8 cellular contexts compared by ENCODE assay signal in the genomic region with DNA sequence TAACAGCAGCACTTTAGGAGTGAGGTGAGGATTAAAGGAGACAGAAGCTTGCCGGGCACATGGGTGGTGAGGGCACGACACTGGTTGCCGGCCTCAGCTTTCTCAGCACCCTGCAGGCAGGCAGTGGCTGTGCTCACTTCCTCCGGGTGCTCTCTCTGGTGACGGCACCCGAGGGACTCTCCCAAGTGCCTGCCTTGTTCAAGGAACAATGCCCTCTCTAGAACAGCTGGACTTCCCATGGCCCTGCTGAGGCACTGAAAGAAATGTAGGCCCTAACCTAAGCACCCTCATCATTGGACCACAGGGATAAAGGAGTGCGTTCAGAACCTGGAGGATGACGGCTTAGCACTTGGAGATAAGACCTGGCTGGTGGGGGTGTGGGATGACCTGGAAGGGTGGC.
DNase-seq lines count a peak whose midpoint lies in the region; ATAC-seq and TF ChIP-seq lines count a peak whose summit lies in the region.

No MANE protein-coding gene starts in this region.

- no peak overlapping the region for H2AFZ ChIP-seq in OCI-LY3 (ENCODE audit: low read depth, low read length)

- 13 to 50% methylated on average over 6 to 8 of the region's 8 CpGs for WGBS in esophagus squamous epithelium, 2 donors
- WGBS in psoas muscle, 3 donors = 49 to 68% (median 55%) methylated on average over 8 of the region's 8 CpGs

- peak overlapping the region; percentile 53 for H3K4me3 ChIP-seq in OCI-LY3 (ENCODE audit: low read length)
- H3K4me3 ChIP-seq in esophagus squamous epithelium = no peak overlapping the region
- peak overlapping the region; percentile 16 for H3K4me3 ChIP-seq in psoas muscle

- H3K4me1 ChIP-seq in OCI-LY3 (ENCODE audit: low read length) = peaks cover 32% of the 10 kb centered on the region
- peaks cover 29 to 69% (median 45%) of the 10 kb centered on the region in 3 donors for H3K4me1 ChIP-seq in esophagus squamous epithelium
- peaks cover 58% of the 10 kb centered on the region for H3K4me1 ChIP-seq in psoas muscle

- intact Hi-C loops in esophagus squamous epithelium (cut with DNase I) = loop anchor here (10.0 kb wide), 1 partner anchor 78 kb away; a partner anchor contains a TSS
- intact Hi-C loops in psoas muscle (cut with DNase I) = loop anchor here in 1 of 2 donors (2.0 to 10.0 kb wide), 2 partner anchors 84 to 282 kb away; no protein-coding TSS in a partner anchor

- no peaks in the 10 kb centered on the region for H4K20me1 ChIP-seq in OCI-LY3 (ENCODE audit: insufficient read depth, low read length)

- ATAC-seq in psoas muscle (peak in 3 of 4 donors; percentile 7 to 22 (median 13)), HG02759 (IDR thresholded peaks at IDR 0.05; ENCODE audit: unreplicated experiment) (no peak), GM21515 (IDR thresholded peaks at IDR 0.05; ENCODE audit: unreplicated experiment) (no peak)

- no peak for TF ChIP-seq POLR2A in esophagus squamous epithelium (IDR thresholded peaks at IDR 0.05)

- H3K9me3 ChIP-seq in OCI-LY3 (ENCODE audit: insufficient read depth, low read length) (no peaks in the 10 kb centered on the region), esophagus squamous epithelium (no peaks in the 10 kb centered on the region), psoas muscle (no peaks in the 10 kb centered on the region)

- H3K79me2 ChIP-seq in OCI-LY3 (ENCODE audit: low read length) = no peaks in the 10 kb centered on the region

- TF ChIP-seq CTCF in OCI-LY3 (IDR thresholded peaks at IDR 0.05; ENCODE audit: low read depth, low read length) (no peak), esophagus squamous epithelium (IDR thresholded peaks at IDR 0.05) (peak in 1 of 6 experiments; percentile 24), psoas muscle (IDR thresholded peaks at IDR 0.05) (no peak)

- DNase-seq in GF-D8 (lab: John Stamatoyannopoulos, UW) (peak; percentile 3), esophagus squamous epithelium (lab: John Stamatoyannopoulos, UW) (no peak), psoas muscle (no peak), NCI-H187 (lab: John Stamatoyannopoulos, UW) (no peak), NAMALWA (ENCODE audit: low spot score) (no peak)

- H3K36me3 ChIP-seq in OCI-LY3 (replicated peaks; ENCODE audit: low read depth, low read length) = peaks cover 7% of the 10 kb centered on the region
- H3K36me3 ChIP-seq in esophagus squamous epithelium = peaks cover 7 to 34% (median 8%) of the 10 kb centered on the region in 3 donors
- peaks cover 0 to 16% of the 10 kb centered on the region in 2 donors for H3K36me3 ChIP-seq in psoas muscle (ENCODE audit: insufficient read depth in 1 of 2, low read depth in 1 of 2)

- peak overlapping the region; percentile 34; the same call in 1 of the 2 replicates for H3K9ac ChIP-seq in OCI-LY3 (ENCODE audit: low read length)

- H3K27me3 ChIP-seq in OCI-LY3 (ENCODE audit: low read depth, low read length) (no peaks in the 10 kb centered on the region), esophagus squamous epithelium (no peaks in the 10 kb centered on the region), psoas muscle (ENCODE audit: insufficient read depth in 3 of 3, low read length in 2 of 3) (no peaks in the 10 kb centered on the region)

- H3K4me2 ChIP-seq in OCI-LY3 (ENCODE audit: low read length) = peak overlapping the region; percentile 78

- H3K27ac ChIP-seq in OCI-LY3 (ENCODE audit: low read length) (peak overlapping the region; percentile 73), esophagus squamous epithelium (peak overlapping the region; percentile 73 to 88 (median 82)), psoas muscle (peak overlapping the region; percentile 87)

Comparison
In these comparisons a context has a peak if more than half of its experiments do, and no peak if none do; other contexts are left out.
1. H3K4me3 ChIP-seq: peak in OCI-LY3 (single experiment) and psoas muscle (single experiment); none in esophagus squamous epithelium (0 of 4).
2. ATAC-seq: peak in psoas muscle (3 of 4); none in HG02759 (single experiment) and GM21515 (single experiment).
3. Peak in every context shown above with its lines, with median percentiles within 50 percentile points of each other: H3K27ac ChIP-seq.